ENCODE assay signal across 1 cellular context in genomic region chr15:96261575-96262034, GRCh38.
A peak's percentile ranks its signal among the peaks of the same experiment; 100 is the strongest.
TF ChIP-seq lines count a peak whose summit lies in the region.

No MANE protein-coding gene starts in this region.

TF ChIP-seq in HepG2, 621 proteins besides CTCF, POLR2A, EP300 and RAD21 (continued from another document and continues in another):
- TF ChIP-seq ZIK1 (CRISPR knock-in tag; IDR thresholded peaks at IDR 0.05; ENCODE audit: borderline replicate concordance, low read depth), result no peak
- TF ChIP-seq ZNF589 (CRISPR knock-in tag; conservative IDR thresholded peaks at IDR 0.05), result no peak
- no peak for TF ChIP-seq ZFP36L2 (CRISPR knock-in tag; IDR thresholded peaks at IDR 0.05)
- no peak for TF ChIP-seq GTF3A (CRISPR knock-in tag; conservative IDR thresholded peaks at IDR 0.05)
- TF ChIP-seq NFKBIZ (CRISPR knock-in tag; IDR thresholded peaks at IDR 0.05), result no peak
- no peak for TF ChIP-seq E2F1 (CRISPR knock-in tag; IDR thresholded peaks at IDR 0.05)
- TF ChIP-seq ZNF674 (CRISPR knock-in tag; IDR thresholded peaks at IDR 0.05; ENCODE audit: low read depth), result no peak
- peak; percentile 19; the same call in 1 of the 2 replicates for TF ChIP-seq THAP11 (CRISPR knock-in tag; IDR thresholded peaks at IDR 0.05)
- TF ChIP-seq ZNF10 (CRISPR knock-in tag; IDR thresholded peaks at IDR 0.05; ENCODE audit: borderline replicate concordance, low read depth), result no peak
- no peak for TF ChIP-seq SNRNP70 (IDR thresholded peaks at IDR 0.05; ENCODE audit: low read depth, low read length)
- TF ChIP-seq ZNF788 (CRISPR knock-in tag; IDR thresholded peaks at IDR 0.05; ENCODE audit: borderline replicate concordance), result no peak
- TF ChIP-seq ZNF563 (CRISPR knock-in tag; IDR thresholded peaks at IDR 0.05), result no peak
- TF ChIP-seq FOSL1 (CRISPR knock-in tag; IDR thresholded peaks at IDR 0.05; ENCODE audit: borderline replicate concordance), result no peak
- TF ChIP-seq DMAP1 (CRISPR knock-in tag; IDR thresholded peaks at IDR 0.05), result no peak
- TF ChIP-seq POLR2AphosphoS5 (IDR thresholded peaks at IDR 0.05; ENCODE audit: low read depth, low read length), result peak; percentile 57
- no peak for TF ChIP-seq ZNF720 (CRISPR knock-in tag; IDR thresholded peaks at IDR 0.05)
- no peak for TF ChIP-seq CC2D1A (CRISPR knock-in tag; IDR thresholded peaks at IDR 0.05)
- TF ChIP-seq ZNF362 (CRISPR knock-in tag; IDR thresholded peaks at IDR 0.05; ENCODE audit: borderline replicate concordance), result no peak
- TF ChIP-seq ZNF75D (CRISPR knock-in tag; IDR thresholded peaks at IDR 0.05; ENCODE audit: borderline replicate concordance), result no peak
- TF ChIP-seq EZH2 (conservative IDR thresholded peaks at IDR 0.05; ENCODE audit: low read depth, low read length), result no peak
- TF ChIP-seq ZBTB39 (CRISPR knock-in tag; IDR thresholded peaks at IDR 0.05), result no peak
- no peak for TF ChIP-seq SPEN (CRISPR knock-in tag; IDR thresholded peaks at IDR 0.05; ENCODE audit: low read depth)
- no peak for TF ChIP-seq TBL1XR1 (IDR thresholded peaks at IDR 0.05; ENCODE audit: borderline replicate concordance, low read length, partially characterized antibody)
- no peak for TF ChIP-seq HMGXB3 (CRISPR knock-in tag; IDR thresholded peaks at IDR 0.05; ENCODE audit: borderline replicate concordance)
- TF ChIP-seq ZBTB40 (IDR thresholded peaks at IDR 0.05), result no peak
- no peak for TF ChIP-seq ZBTB40 (CRISPR knock-in tag; IDR thresholded peaks at IDR 0.05)
- no peak for TF ChIP-seq CREB3 (CRISPR knock-in tag; IDR thresholded peaks at IDR 0.05)
- 0 out of 2 replicates have a peak, but pooled peaks have one; percentile 55 for TF ChIP-seq ISL2 (CRISPR knock-in tag; IDR thresholded peaks at IDR 0.05)
- no peak for TF ChIP-seq ZNF546 (CRISPR knock-in tag; conservative IDR thresholded peaks at IDR 0.05)
- TF ChIP-seq HOXA5 (CRISPR knock-in tag; IDR thresholded peaks at IDR 0.05), result 0 out of 2 replicates have a peak, but pooled peaks have one; percentile 54
- TF ChIP-seq ZNF781 (CRISPR knock-in tag; IDR thresholded peaks at IDR 0.05; ENCODE audit: borderline replicate concordance, not compliant biosample characterization), result no peak
- TF ChIP-seq ZBTB7B (CRISPR knock-in tag; IDR thresholded peaks at IDR 0.05), result no peak
- no peak for TF ChIP-seq ZNF556 (CRISPR knock-in tag; IDR thresholded peaks at IDR 0.05; ENCODE audit: borderline replicate concordance)
- TF ChIP-seq ZNF878 (CRISPR knock-in tag; IDR thresholded peaks at IDR 0.05), result no peak
- TF ChIP-seq ZNF343 (CRISPR knock-in tag; IDR thresholded peaks at IDR 0.05), result no peak
- TF ChIP-seq BRCA1 (CRISPR knock-in tag; IDR thresholded peaks at IDR 0.05), result no peak
- no peak for TF ChIP-seq CBFB (CRISPR knock-in tag; IDR thresholded peaks at IDR 0.05)
- TF ChIP-seq ZMAT5 (CRISPR knock-in tag; IDR thresholded peaks at IDR 0.05; ENCODE audit: borderline replicate concordance, low read depth), result no peak
- no peak for TF ChIP-seq NR2F6 (IDR thresholded peaks at IDR 0.05)
- TF ChIP-seq NR2F6 (CRISPR knock-in tag; IDR thresholded peaks at IDR 0.05), result 0 out of 2 replicates have a peak, but pooled peaks have one; percentile 24
- TF ChIP-seq ATF7 (IDR thresholded peaks at IDR 0.05), result no peak
- TF ChIP-seq ATF7 (CRISPR knock-in tag; IDR thresholded peaks at IDR 0.05), result no peak
- no peak for TF ChIP-seq SOX6 (IDR thresholded peaks at IDR 0.05)
- peak; percentile 61 for TF ChIP-seq SOX6 (CRISPR knock-in tag; IDR thresholded peaks at IDR 0.05)
- TF ChIP-seq NCOA2 (CRISPR knock-in tag; IDR thresholded peaks at IDR 0.05), result peak; percentile 80
- peak; percentile 27; the same call in 1 of the 2 replicates for TF ChIP-seq FOXO1 (CRISPR knock-in tag; IDR thresholded peaks at IDR 0.05)
- TF ChIP-seq HNRNPL (IDR thresholded peaks at IDR 0.05; ENCODE audit: low read depth, low read length), result no peak
- no peak for TF ChIP-seq CBX5 (CRISPR knock-in tag; IDR thresholded peaks at IDR 0.05; ENCODE audit: borderline replicate concordance)
